8 cellular contexts compared by ENCODE assay signal in genomic region chr19:7637374-7638256, GRCh38. TPM values are rescaled to one million over a fixed set of nuclear protein-coding genes. Genes with fewer than 3 reads are reported as not detected.
DNase-seq lines count a peak whose midpoint lies in the region; ATAC-seq, FAIRE-seq and TF ChIP-seq lines count a peak whose summit lies in the region.

No MANE protein-coding gene starts in this region.

- TF ChIP-seq RAD21 in HepG2 (CRISPR knock-in tag; IDR thresholded peaks at IDR 0.05) = 0 out of 2 replicates have a peak, but pooled peaks have one; percentile 26

- POLR2A ChIA-PET in HepG2 (lab: Yijun Ruan, JAX) = interaction anchor here (0.7 to 1.5 kb wide), 3 partner anchors 15 to 43 kb away, joined by 4 to 12 read pairs (median 7); partner anchors contain the start of genes CAMSAP3 and TRAPPC5

- DNase-seq in SIG-M5 treated with dmso at 0.1 percent for 504 hours (lab: John Stamatoyannopoulos, UW; ENCODE audit: unreplicated experiment) (peak; percentile 38), SIG-M5 (lab: John Stamatoyannopoulos, UW) (no peak), LNCaP clone FGC (ENCODE audit: low read depth) (no peak), brain microvascular endothelial cell (no peak), HepG2 (ENCODE audit: low spot score) (no peak), upper lobe of right lung (peak; percentile 88), putamen (ENCODE audit: low spot score) (no peak), NCI-H1694 (lab: John Stamatoyannopoulos, UW) (no peak)

- H3K9ac ChIP-seq in HepG2 (ENCODE audit: insufficient read depth, low read depth, low read length) = peak overlapping the region; percentile 85

- TF ChIP-seq EP300 in HepG2 (IDR thresholded peaks at IDR 0.05; ENCODE audit: low read depth in 2 of 2, low read length in 2 of 2) = no peak
- TF ChIP-seq EP300 in HepG2 (CRISPR knock-in tag; IDR thresholded peaks at IDR 0.05; ENCODE audit: borderline replicate concordance) = no peak

- in situ Hi-C loops in brain microvascular endothelial cell (cut with HindIII; ENCODE audit: low pct_ligation_motif_present, low sequenced_read_pairs) = no loop called here
- in situ Hi-C loops in HepG2 (cut with HindIII; ENCODE audit: extremely low pct_ligation_motif_present, low pct_unique_long_range_greater_than_20kb) = no loop called here

- TSS peak; percentile 48 for BruUV-seq in HepG2 (replicated peaks; lab: Mats Ljungman, UMichigan)

- H3K36me3 ChIP-seq in brain microvascular endothelial cell (replicated peaks) (no peaks in the 10 kb centered on the region), HepG2 (replicated peaks in 1 of 2; ENCODE audit: control insufficient read depth in 1 of 2, insufficient read depth in 2 of 2, low read length in 2 of 2) (no peaks in the 10 kb centered on the region; a peak in 1 of 5 replicates), upper lobe of right lung (no peaks in the 10 kb centered on the region)

- CTCF ChIA-PET in HepG2 (lab: Yijun Ruan, JAX; ENCODE audit: low intra/inter-chr PET ratio, low total read pairs) = no interaction called here

- H3K9me3 ChIP-seq in HepG2 (ENCODE audit: low read length) = no peaks in the 10 kb centered on the region
- H3K9me3 ChIP-seq in upper lobe of right lung = no peaks in the 10 kb centered on the region

- H3K4me2 ChIP-seq in HepG2 (ENCODE audit: low read depth, low read length) = peak overlapping the region; percentile 78

- peaks cover 7% of the 10 kb centered on the region for H3K79me2 ChIP-seq in HepG2 (ENCODE audit: insufficient read depth, low read length)

- H3K27me3 ChIP-seq in brain microvascular endothelial cell (replicated peaks) = no peaks in the 10 kb centered on the region
- H3K27me3 ChIP-seq in HepG2 (ENCODE audit: control insufficient read depth in 1 of 2, insufficient read depth in 2 of 2, low read length in 2 of 2) = no peaks in the 10 kb centered on the region; a peak in 1 of 5 replicates
- H3K27me3 ChIP-seq in upper lobe of right lung = peaks cover 5% of the 10 kb centered on the region

- H3K4me3 ChIP-seq in LNCaP clone FGC (ENCODE audit: low read depth, low read length) = peak overlapping the region; percentile 94
- H3K4me3 ChIP-seq in brain microvascular endothelial cell (ENCODE audit: low read depth, low read length) = peak overlapping the region; percentile 42
- peak overlapping the region; percentile 93 to 96 (median 95) for H3K4me3 ChIP-seq in HepG2 (replicated peaks in 1 of 3; ENCODE audit: insufficient read depth in 1 of 3, low read depth in 2 of 3, low read length in 3 of 3)
- peak overlapping the region; percentile 82 for H3K4me3 ChIP-seq in upper lobe of right lung

- H3K27ac ChIP-seq in brain microvascular endothelial cell (no peak overlapping the region), HepG2 (ENCODE audit: extremely low read length, insufficient read depth, low read length) (peak overlapping the region; percentile 61), upper lobe of right lung (peak overlapping the region; percentile 95)

- H4K20me1 ChIP-seq in HepG2 (ENCODE audit: insufficient read depth, low read length) = no peaks in the 10 kb centered on the region; the same call in 1 of the 2 replicates

- intact Hi-C loops in HepG2 (cut with micrococcal nuclease; ENCODE audit: unreplicated experiment) (no loop called here), upper lobe of right lung (cut with DNase I) (no loop called here)

- ATAC-seq in HepG2 (peak; percentile 31), upper lobe of right lung (peak; percentile 77)

- TF ChIP-seq POLR2A in HepG2 (IDR thresholded peaks at IDR 0.05; ENCODE audit: insufficient read depth in 1 of 2, low read depth in 2 of 2, low read length in 2 of 2) = 0 out of 4 replicates have a peak, but pooled peaks of 1 of the 2 experiments have one; percentile 3

- TF ChIP-seq CTCF in LNCaP clone FGC (IDR thresholded peaks at IDR 0.05; ENCODE audit: control insufficient read depth, extremely low read depth, insufficient read depth) = no peak
- no peak for TF ChIP-seq CTCF in brain microvascular endothelial cell (IDR thresholded peaks at IDR 0.05; ENCODE audit: low read depth, low read length, missing control alignments)
- no peak for TF ChIP-seq CTCF in HepG2 (CRISPR knock-in tag; IDR thresholded peaks at IDR 0.05)
- TF ChIP-seq CTCF in upper lobe of right lung (IDR thresholded peaks at IDR 0.05) = no peak

- WGBS in HepG2 (ENCODE audit: low lambda C conversion rate) = 53% methylated on average over 15 of the region's 30 CpGs

- H2AFZ ChIP-seq in HepG2 (ENCODE audit: low read length) = no peak overlapping the region

- H3K4me1 ChIP-seq in HepG2 (ENCODE audit: insufficient read depth, low read length) (peaks cover 23% of the 10 kb centered on the region), upper lobe of right lung (peaks cover 7% of the 10 kb centered on the region)

- FAIRE-seq in HepG2 (lab: Jason Lieb, UNC) = no peak

RNA-seq across cellular contexts. Expression of gene STXBP2, which starts 0.7 kb away (rescaled TPM):
- total RNA-seq in HepG2 (2016; rRNA removed; fragmentation: Illumina TruSeq; extraction: Trizol) (17.8 and 22.8 TPM in 2 replicates), upper lobe of right lung (162 TPM)
- 12.7 and 13.5 TPM in 2 replicates for total RNA-seq in HepG2 (2016; cell fraction: cytosol; rRNA removed; fragmentation: Illumina TruSeq; extraction: Trizol; ENCODE audit: low read depth)
- total RNA-seq in HepG2 (2016; cell fraction: insoluble cytoplasmic fraction; rRNA removed; fragmentation: Illumina TruSeq; extraction: Trizol) = 15.9 and 23.8 TPM in 2 replicates
- 11.9 and 13.6 TPM in 2 replicates for total RNA-seq in HepG2 (2016; cell fraction: membrane; rRNA removed; fragmentation: Illumina TruSeq; extraction: Trizol)
- 18.1 and 19.5 TPM in 2 replicates for total RNA-seq in HepG2 (2016; cell fraction: nucleus; rRNA removed; fragmentation: Illumina TruSeq; extraction: Trizol)
- 40.1 and 48.7 TPM in 2 replicates for polyA plus RNA-seq in HepG2 (2011; rRNA removed)
- 28.8 and 41.8 TPM in 2 replicates for polyA plus RNA-seq in HepG2 (2011; cell fraction: cytosol; rRNA removed)
- polyA plus RNA-seq in HepG2 (2011; cell fraction: nucleus; rRNA removed) = 344 and 378 TPM in 2 replicates
- 61.3 and 71.5 TPM in 2 replicates for polyA plus RNA-seq in HepG2 (2012)
- 9.5 and 12.3 TPM in 2 replicates for polyA plus RNA-seq in HepG2 (2016; cell fraction: cytosol; fragmentation: Illumina TruSeq; extraction: Trizol; ENCODE audit: low read depth)
- 22.4 and 26.4 TPM in 2 replicates for polyA plus RNA-seq in HepG2 (2016; cell fraction: insoluble cytoplasmic fraction; fragmentation: Illumina TruSeq; extraction: Trizol; ENCODE audit: low read depth)
- 9.5 and 10.0 TPM in 2 replicates for polyA plus RNA-seq in HepG2 (2016; cell fraction: membrane; fragmentation: Illumina TruSeq; extraction: Trizol; ENCODE audit: low read depth)
- polyA plus RNA-seq in HepG2 (2016; cell fraction: nucleus; fragmentation: Illumina TruSeq; extraction: Trizol; ENCODE audit: insufficient read depth, low read depth) = 69.3 and 73.8 TPM in 2 replicates
- polyA minus RNA-seq in HepG2 (2011; rRNA and poly(A)+ RNA removed; ENCODE audit: low replicate concordance) = 121 and 178 TPM in 2 replicates
- polyA minus RNA-seq in HepG2 (2011; cell fraction: cytosol; rRNA and poly(A)+ RNA removed) = 22.7 and 26.7 TPM in 2 replicates
- 70.0 and 76.8 TPM in 2 replicates for polyA minus RNA-seq in HepG2 (2011; cell fraction: nucleus; rRNA and poly(A)+ RNA removed)

RNA-seq across cellular contexts. Expression of gene PCP2, which starts 4.1 kb away (rescaled TPM):
- total RNA-seq in HepG2 (2016; rRNA removed; fragmentation: Illumina TruSeq; extraction: Trizol) (0.80 TPM in 1 of 2 replicates, not detected in the other), upper lobe of right lung (3.5 TPM)
- total RNA-seq in HepG2 (2016; cell fraction: cytosol; rRNA removed; fragmentation: Illumina TruSeq; extraction: Trizol; ENCODE audit: low read depth) = not detected in 2 replicates
- 0.35 TPM in 1 of 2 replicates, not detected in the other for total RNA-seq in HepG2 (2016; cell fraction: insoluble cytoplasmic fraction; rRNA removed; fragmentation: Illumina TruSeq; extraction: Trizol)
- total RNA-seq in HepG2 (2016; cell fraction: membrane; rRNA removed; fragmentation: Illumina TruSeq; extraction: Trizol) = not detected in 2 replicates
- total RNA-seq in HepG2 (2016; cell fraction: nucleus; rRNA removed; fragmentation: Illumina TruSeq; extraction: Trizol) = not detected in 2 replicates
- polyA plus RNA-seq in HepG2 (2011; rRNA removed) = 0.62 and 0.82 TPM in 2 replicates
- polyA plus RNA-seq in HepG2 (2011; cell fraction: cytosol; rRNA removed) = 0.15 and 0.28 TPM in 2 replicates
- polyA plus RNA-seq in HepG2 (2011; cell fraction: nucleus; rRNA removed) = 3.9 and 7.6 TPM in 2 replicates
- polyA plus RNA-seq in HepG2 (2012) = 1.8 TPM in 1 of 2 replicates, not detected in the other
- polyA plus RNA-seq in HepG2 (2016; cell fraction: cytosol; fragmentation: Illumina TruSeq; extraction: Trizol; ENCODE audit: low read depth) = not detected in 2 replicates
- polyA plus RNA-seq in HepG2 (2016; cell fraction: insoluble cytoplasmic fraction; fragmentation: Illumina TruSeq; extraction: Trizol; ENCODE audit: low read depth) = not detected in 2 replicates
- not detected in 2 replicates for polyA plus RNA-seq in HepG2 (2016; cell fraction: membrane; fragmentation: Illumina TruSeq; extraction: Trizol; ENCODE audit: low read depth)
- 1.4 and 1.7 TPM in 2 replicates for polyA plus RNA-seq in HepG2 (2016; cell fraction: nucleus; fragmentation: Illumina TruSeq; extraction: Trizol; ENCODE audit: insufficient read depth, low read depth)
- polyA minus RNA-seq in HepG2 (2011; rRNA and poly(A)+ RNA removed; ENCODE audit: low replicate concordance) = 0.20 TPM in 1 of 2 replicates, not detected in the other
- polyA minus RNA-seq in HepG2 (2011; cell fraction: cytosol; rRNA and poly(A)+ RNA removed) = not detected in 2 replicates
- not detected in 2 replicates for polyA minus RNA-seq in HepG2 (2011; cell fraction: nucleus; rRNA and poly(A)+ RNA removed)

RNA-seq across cellular contexts. Expression of gene PET100, which starts 8.0 kb away (rescaled TPM):
- total RNA-seq in HepG2 (2016; rRNA removed; fragmentation: Illumina TruSeq; extraction: Trizol) (59.9 and 66.5 TPM in 2 replicates), upper lobe of right lung (93.2 TPM)
- total RNA-seq in HepG2 (2016; cell fraction: cytosol; rRNA removed; fragmentation: Illumina TruSeq; extraction: Trizol; ENCODE audit: low read depth) = 15.6 and 17.1 TPM in 2 replicates
- total RNA-seq in HepG2 (2016; cell fraction: insoluble cytoplasmic fraction; rRNA removed; fragmentation: Illumina TruSeq; extraction: Trizol) = 64.7 and 78.4 TPM in 2 replicates
- total RNA-seq in HepG2 (2016; cell fraction: membrane; rRNA removed; fragmentation: Illumina TruSeq; extraction: Trizol) = 22.2 and 23.9 TPM in 2 replicates
- total RNA-seq in HepG2 (2016; cell fraction: nucleus; rRNA removed; fragmentation: Illumina TruSeq; extraction: Trizol) = 34.1 and 46.5 TPM in 2 replicates
- 20.0 and 22.3 TPM in 2 replicates for polyA plus RNA-seq in HepG2 (2011; rRNA removed)
- polyA plus RNA-seq in HepG2 (2011; cell fraction: cytosol; rRNA removed) = 13.6 and 14.9 TPM in 2 replicates
- polyA plus RNA-seq in HepG2 (2011; cell fraction: nucleus; rRNA removed) = 14.3 and 19.0 TPM in 2 replicates
- 25.5 and 50.4 TPM in 2 replicates for polyA plus RNA-seq in HepG2 (2012)
- polyA plus RNA-seq in HepG2 (2016; cell fraction: cytosol; fragmentation: Illumina TruSeq; extraction: Trizol; ENCODE audit: low read depth) = 17.9 and 18.0 TPM in 2 replicates
- 36.9 and 42.2 TPM in 2 replicates for polyA plus RNA-seq in HepG2 (2016; cell fraction: insoluble cytoplasmic fraction; fragmentation: Illumina TruSeq; extraction: Trizol; ENCODE audit: low read depth)
- 18.3 and 20.0 TPM in 2 replicates for polyA plus RNA-seq in HepG2 (2016; cell fraction: membrane; fragmentation: Illumina TruSeq; extraction: Trizol; ENCODE audit: low read depth)
- polyA plus RNA-seq in HepG2 (2016; cell fraction: nucleus; fragmentation: Illumina TruSeq; extraction: Trizol; ENCODE audit: insufficient read depth, low read depth) = 64.3 and 70.9 TPM in 2 replicates
- polyA minus RNA-seq in HepG2 (2011; rRNA and poly(A)+ RNA removed; ENCODE audit: low replicate concordance) = 1.4 and 7.8 TPM in 2 replicates
- polyA minus RNA-seq in HepG2 (2011; cell fraction: cytosol; rRNA and poly(A)+ RNA removed) = 6.4 and 10.4 TPM in 2 replicates
- polyA minus RNA-seq in HepG2 (2011; cell fraction: nucleus; rRNA and poly(A)+ RNA removed) = 7.2 and 8.7 TPM in 2 replicates

RNA-seq across cellular contexts. Expression of gene XAB2, which starts 8.3 kb away (rescaled TPM):
- total RNA-seq in HepG2 (2016; rRNA removed; fragmentation: Illumina TruSeq; extraction: Trizol) (6.2 and 8.6 TPM in 2 replicates), upper lobe of right lung (42.3 TPM)
- total RNA-seq in HepG2 (2016; cell fraction: cytosol; rRNA removed; fragmentation: Illumina TruSeq; extraction: Trizol; ENCODE audit: low read depth) = 1.9 and 2.7 TPM in 2 replicates
- 6.6 and 7.3 TPM in 2 replicates for total RNA-seq in HepG2 (2016; cell fraction: insoluble cytoplasmic fraction; rRNA removed; fragmentation: Illumina TruSeq; extraction: Trizol)
- 3.2 and 4.4 TPM in 2 replicates for total RNA-seq in HepG2 (2016; cell fraction: membrane; rRNA removed; fragmentation: Illumina TruSeq; extraction: Trizol)
- 11.7 and 15.3 TPM in 2 replicates for total RNA-seq in HepG2 (2016; cell fraction: nucleus; rRNA removed; fragmentation: Illumina TruSeq; extraction: Trizol)
- polyA plus RNA-seq in HepG2 (2011; rRNA removed) = 23.9 and 28.4 TPM in 2 replicates
- polyA plus RNA-seq in HepG2 (2011; cell fraction: cytosol; rRNA removed) = 14.1 and 24.2 TPM in 2 replicates
- polyA plus RNA-seq in HepG2 (2011; cell fraction: nucleus; rRNA removed) = 95.9 and 136 TPM in 2 replicates
- polyA plus RNA-seq in HepG2 (2012) = 19.0 and 22.6 TPM in 2 replicates
- 3.4 and 3.5 TPM in 2 replicates for polyA plus RNA-seq in HepG2 (2016; cell fraction: cytosol; fragmentation: Illumina TruSeq; extraction: Trizol; ENCODE audit: low read depth)
- 11.7 and 15.6 TPM in 2 replicates for polyA plus RNA-seq in HepG2 (2016; cell fraction: insoluble cytoplasmic fraction; fragmentation: Illumina TruSeq; extraction: Trizol; ENCODE audit: low read depth)
- 4.0 and 5.4 TPM in 2 replicates for polyA plus RNA-seq in HepG2 (2016; cell fraction: membrane; fragmentation: Illumina TruSeq; extraction: Trizol; ENCODE audit: low read depth)
- polyA plus RNA-seq in HepG2 (2016; cell fraction: nucleus; fragmentation: Illumina TruSeq; extraction: Trizol; ENCODE audit: insufficient read depth, low read depth) = 38.3 and 40.6 TPM in 2 replicates
- polyA minus RNA-seq in HepG2 (2011; rRNA and poly(A)+ RNA removed; ENCODE audit: low replicate concordance) = 70.9 and 81.0 TPM in 2 replicates
- 29.0 and 31.0 TPM in 2 replicates for polyA minus RNA-seq in HepG2 (2011; cell fraction: cytosol; rRNA and poly(A)+ RNA removed)
- 19.8 and 20.6 TPM in 2 replicates for polyA minus RNA-seq in HepG2 (2011; cell fraction: nucleus; rRNA and poly(A)+ RNA removed)

RNA-seq across cellular contexts. Expression of gene RETN, which starts 31.2 kb away (rescaled TPM):
- total RNA-seq in HepG2 (2016; rRNA removed; fragmentation: Illumina TruSeq; extraction: Trizol) (not detected in 2 replicates), upper lobe of right lung (12.5 TPM)
- total RNA-seq in HepG2 (2016; cell fraction: cytosol; rRNA removed; fragmentation: Illumina TruSeq; extraction: Trizol; ENCODE audit: low read depth) = not detected in 2 replicates
- not detected in 2 replicates for total RNA-seq in HepG2 (2016; cell fraction: insoluble cytoplasmic fraction; rRNA removed; fragmentation: Illumina TruSeq; extraction: Trizol)
- total RNA-seq in HepG2 (2016; cell fraction: membrane; rRNA removed; fragmentation: Illumina TruSeq; extraction: Trizol) = not detected in 2 replicates
- not detected in 2 replicates for total RNA-seq in HepG2 (2016; cell fraction: nucleus; rRNA removed; fragmentation: Illumina TruSeq; extraction: Trizol)
- not detected in 2 replicates for polyA plus RNA-seq in HepG2 (2011; rRNA removed)
- not detected in 2 replicates for polyA plus RNA-seq in HepG2 (2011; cell fraction: cytosol; rRNA removed)
- polyA plus RNA-seq in HepG2 (2011; cell fraction: nucleus; rRNA removed) = not detected in 2 replicates
- polyA plus RNA-seq in HepG2 (2012) = not detected in 2 replicates
- not detected in 2 replicates for polyA plus RNA-seq in HepG2 (2016; cell fraction: cytosol; fragmentation: Illumina TruSeq; extraction: Trizol; ENCODE audit: low read depth)
- not detected in 2 replicates for polyA plus RNA-seq in HepG2 (2016; cell fraction: insoluble cytoplasmic fraction; fragmentation: Illumina TruSeq; extraction: Trizol; ENCODE audit: low read depth)
- not detected in 2 replicates for polyA plus RNA-seq in HepG2 (2016; cell fraction: membrane; fragmentation: Illumina TruSeq; extraction: Trizol; ENCODE audit: low read depth)
- not detected in 2 replicates for polyA plus RNA-seq in HepG2 (2016; cell fraction: nucleus; fragmentation: Illumina TruSeq; extraction: Trizol; ENCODE audit: insufficient read depth, low read depth)
- polyA minus RNA-seq in HepG2 (2011; rRNA and poly(A)+ RNA removed; ENCODE audit: low replicate concordance) = not detected in 2 replicates
- not detected in 2 replicates for polyA minus RNA-seq in HepG2 (2011; cell fraction: cytosol; rRNA and poly(A)+ RNA removed)
- not detected in 2 replicates for polyA minus RNA-seq in HepG2 (2011; cell fraction: nucleus; rRNA and poly(A)+ RNA removed)

Comparison
In these comparisons a context has a peak if more than half of its experiments do, and no peak if none do; other contexts are left out.
1. DNase-seq: peak in SIG-M5 treated with dmso at 0.1 percent for 504 hours (single experiment) and upper lobe of right lung (single experiment); none in SIG-M5 (single experiment), LNCaP clone FGC (single experiment), brain microvascular endothelial cell (single experiment), HepG2 (single experiment), putamen (single experiment) and NCI-H1694 (single experiment).
2. H3K4me3 ChIP-seq: peak in every context shown above with its lines; median percentile 95 in HepG2; 94 in LNCaP clone FGC; 82 in upper lobe of right lung; 42 in brain microvascular endothelial cell.